Comparison of ENCODE assay signal across 1 cellular context in the genomic region with DNA sequence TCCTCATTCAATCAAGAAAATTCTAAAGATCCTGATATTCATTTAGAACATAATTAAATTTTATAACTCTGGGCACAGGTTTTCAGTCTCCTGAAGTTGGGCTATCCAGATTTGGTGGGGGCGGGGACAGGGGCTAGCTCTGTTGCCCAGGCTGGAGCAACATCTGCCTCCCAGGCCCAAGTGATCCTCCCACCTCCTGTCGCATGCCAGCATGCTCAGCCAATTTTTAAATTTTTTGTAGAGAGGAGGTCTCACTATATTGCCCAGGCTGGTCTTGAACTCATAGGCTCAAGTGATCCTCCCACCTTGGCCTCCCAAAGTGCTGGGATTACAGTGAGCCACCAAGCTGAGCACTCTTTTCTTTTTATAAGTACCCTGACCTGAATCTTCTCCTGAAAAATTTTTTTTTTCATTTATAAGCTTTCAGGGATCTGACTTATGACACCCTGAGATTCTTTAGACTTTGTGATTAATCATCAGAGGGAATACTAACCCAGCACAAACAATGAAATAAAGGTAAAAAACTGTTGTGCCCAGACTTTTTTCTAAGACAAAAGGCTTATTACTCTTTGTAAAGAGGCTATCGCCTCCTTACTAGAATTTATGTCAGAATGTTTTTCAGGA.
TF ChIP-seq lines count a peak whose summit lies in the region.

No MANE protein-coding gene starts in this region.

TF ChIP-seq in GM12878, 131 proteins besides CTCF, POLR2A, EP300 and RAD21 (continued from another document):
- TF ChIP-seq, protein P1, sequence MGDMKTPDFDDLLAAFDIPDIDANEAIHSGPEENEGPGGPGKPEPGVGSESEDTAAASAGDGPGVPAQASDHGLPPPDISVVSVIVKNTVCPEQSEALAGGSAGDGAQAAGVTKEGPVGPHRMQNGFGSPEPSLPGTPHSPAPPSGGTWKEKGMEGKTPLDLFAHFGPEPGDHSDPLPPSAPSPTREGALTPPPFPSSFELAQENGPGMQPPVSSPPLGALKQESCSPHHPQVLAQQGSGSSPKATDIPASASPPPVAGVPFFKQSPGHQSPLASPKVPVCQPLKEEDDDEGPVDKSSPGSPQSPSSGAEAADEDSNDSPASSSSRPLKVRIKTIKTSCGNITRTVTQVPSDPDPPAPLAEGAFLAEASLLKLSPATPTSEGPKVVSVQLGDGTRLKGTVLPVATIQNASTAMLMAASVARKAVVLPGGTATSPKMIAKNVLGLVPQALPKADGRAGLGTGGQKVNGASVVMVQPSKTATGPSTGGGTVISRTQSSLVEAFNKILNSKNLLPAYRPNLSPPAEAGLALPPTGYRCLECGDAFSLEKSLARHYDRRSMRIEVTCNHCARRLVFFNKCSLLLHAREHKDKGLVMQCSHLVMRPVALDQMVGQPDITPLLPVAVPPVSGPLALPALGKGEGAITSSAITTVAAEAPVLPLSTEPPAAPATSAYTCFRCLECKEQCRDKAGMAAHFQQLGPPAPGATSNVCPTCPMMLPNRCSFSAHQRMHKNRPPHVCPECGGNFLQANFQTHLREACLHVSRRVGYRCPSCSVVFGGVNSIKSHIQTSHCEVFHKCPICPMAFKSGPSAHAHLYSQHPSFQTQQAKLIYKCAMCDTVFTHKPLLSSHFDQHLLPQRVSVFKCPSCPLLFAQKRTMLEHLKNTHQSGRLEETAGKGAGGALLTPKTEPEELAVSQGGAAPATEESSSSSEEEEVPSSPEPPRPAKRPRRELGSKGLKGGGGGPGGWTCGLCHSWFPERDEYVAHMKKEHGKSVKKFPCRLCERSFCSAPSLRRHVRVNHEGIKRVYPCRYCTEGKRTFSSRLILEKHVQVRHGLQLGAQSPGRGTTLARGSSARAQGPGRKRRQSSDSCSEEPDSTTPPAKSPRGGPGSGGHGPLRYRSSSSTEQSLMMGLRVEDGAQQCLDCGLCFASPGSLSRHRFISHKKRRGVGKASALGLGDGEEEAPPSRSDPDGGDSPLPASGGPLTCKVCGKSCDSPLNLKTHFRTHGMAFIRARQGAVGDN (IDR thresholded peaks at IDR 0.05): peak; percentile 15; the same call in 1 of the 2 replicates
- TF ChIP-seq, protein P2, sequence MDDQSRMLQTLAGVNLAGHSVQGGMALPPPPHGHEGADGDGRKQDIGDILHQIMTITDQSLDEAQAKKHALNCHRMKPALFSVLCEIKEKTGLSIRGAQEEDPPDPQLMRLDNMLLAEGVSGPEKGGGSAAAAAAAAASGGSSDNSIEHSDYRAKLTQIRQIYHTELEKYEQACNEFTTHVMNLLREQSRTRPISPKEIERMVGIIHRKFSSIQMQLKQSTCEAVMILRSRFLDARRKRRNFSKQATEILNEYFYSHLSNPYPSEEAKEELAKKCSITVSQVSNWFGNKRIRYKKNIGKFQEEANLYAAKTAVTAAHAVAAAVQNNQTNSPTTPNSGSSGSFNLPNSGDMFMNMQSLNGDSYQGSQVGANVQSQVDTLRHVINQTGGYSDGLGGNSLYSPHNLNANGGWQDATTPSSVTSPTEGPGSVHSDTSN (IDR thresholded peaks at IDR 0.05; ENCODE audit: insufficient replicate concordance, low read depth, low read length): no peak
- TF ChIP-seq, protein P3, sequence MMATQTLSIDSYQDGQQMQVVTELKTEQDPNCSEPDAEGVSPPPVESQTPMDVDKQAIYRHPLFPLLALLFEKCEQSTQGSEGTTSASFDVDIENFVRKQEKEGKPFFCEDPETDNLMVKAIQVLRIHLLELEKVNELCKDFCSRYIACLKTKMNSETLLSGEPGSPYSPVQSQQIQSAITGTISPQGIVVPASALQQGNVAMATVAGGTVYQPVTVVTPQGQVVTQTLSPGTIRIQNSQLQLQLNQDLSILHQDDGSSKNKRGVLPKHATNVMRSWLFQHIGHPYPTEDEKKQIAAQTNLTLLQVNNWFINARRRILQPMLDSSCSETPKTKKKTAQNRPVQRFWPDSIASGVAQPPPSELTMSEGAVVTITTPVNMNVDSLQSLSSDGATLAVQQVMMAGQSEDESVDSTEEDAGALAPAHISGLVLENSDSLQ (IDR thresholded peaks at IDR 0.05): no peak
- TF ChIP-seq MEF2B (IDR thresholded peaks at IDR 0.05; ENCODE audit: partially characterized antibody, poor library complexity, severe bottlenecking): no peak
